18 cellular contexts compared by ENCODE assay signal in genomic region chr10:34802692-34803091, GRCh38.
"Had no signal": no experiment of that assay in that cellular context is flagged by ENCODE, and none has a peak within 500 bp of the region (broad histone marks: within the 10 kb centered on the region; RNA-seq: fewer than 3 reads in every experiment).

No MANE protein-coding gene starts in this region.

- H3K27ac Mint-ChIP-seq: activated B cell treated with CpG ODN at 0.5 μM for 24 hours; activated CD8-positive, alpha-beta T cell treated with anti-CD3 and anti-CD28 coated beads, Interleukin-2, amount 10 ng/mL, durations not matched to agents 7 days and 5 days; activated naive CD4-positive, alpha-beta T cell treated with anti-CD3 and anti-CD28 coated beads, Interleukin-2, amount 50 U/mL, for 24 hours; nephron; stimulated activated naive CD8-positive, alpha-beta T cell treated with anti-CD3 and anti-CD28 coated beads, Interleukin-15, amount 100 ng/mL, for 72 hours had no signal

- H3K36me3 Mint-ChIP-seq: activated naive CD4-positive, alpha-beta T cell treated with anti-CD3 and anti-CD28 coated beads, Interleukin-2, amount 50 U/mL, for 24 hours had no signal

- H3K4me3 ChIP-seq: adrenal gland, cardiac muscle cell, dorsolateral prefrontal cortex, ovary, upper lobe of right lung had no signal

- H3K36me3 ChIP-seq: adrenal gland, cardiac muscle cell, ovary, upper lobe of right lung had no signal

- H3K27ac ChIP-seq: adrenal gland, cardiac muscle cell, dorsolateral prefrontal cortex, ovary, upper lobe of right lung had no signal

- DNase-seq: activated B cell treated with CpG ODN at 0.5 μM for 24 hours; activated CD4-positive, alpha-beta T cell treated with anti-CD3 and anti-CD28 coated beads for 48 hours; activated CD8-positive, alpha-beta memory T cell treated with anti-CD3 and anti-CD28 coated beads, Interleukin-2, amount 50 U/mL, for 4 hours; activated CD8-positive, alpha-beta T cell treated with anti-CD3 and anti-CD28 coated beads, Interleukin-2, amount 10 ng/mL, durations not matched to agents 7 days and 5 days; activated effector memory CD4-positive, alpha-beta T cell treated with anti-CD3 and anti-CD28 coated beads, Interleukin-2, amount 50 U/mL, for 16 hours; activated T-cell treated with anti-CD3 and anti-CD28 coated beads, Interleukin-2, amount 50 U/mL, for 48 hours; dorsolateral prefrontal cortex; foreskin fibroblast; hippocampal formation; kidney glomerular epithelial cell; ovary; stimulated activated naive CD8-positive, alpha-beta T cell treated with anti-CD3 and anti-CD28 coated beads, Interleukin-15, amount 100 ng/mL, for 72 hours; upper lobe of right lung had no signal

- H3K27me3 ChIP-seq: adrenal gland, cardiac muscle cell, ovary, upper lobe of right lung had no signal

- H3K9me3 Mint-ChIP-seq: activated B cell treated with CpG ODN at 0.5 μM for 24 hours; activated naive CD4-positive, alpha-beta T cell treated with anti-CD3 and anti-CD28 coated beads, Interleukin-2, amount 50 U/mL, for 24 hours; nephron; stimulated activated naive CD8-positive, alpha-beta T cell treated with anti-CD3 and anti-CD28 coated beads, Interleukin-15, amount 100 ng/mL, for 72 hours had no signal

- ATAC-seq: activated CD8-positive, alpha-beta T cell treated with anti-CD3 and anti-CD28 coated beads, Interleukin-2, amount 10 ng/mL, durations not matched to agents 7 days and 5 days; sciatic nerve; stimulated activated naive CD8-positive, alpha-beta T cell treated with anti-CD3 and anti-CD28 coated beads, Interleukin-15, amount 100 ng/mL, for 72 hours; upper lobe of right lung had no signal

- H3K4me3 Mint-ChIP-seq: activated B cell treated with CpG ODN at 0.5 μM for 24 hours; activated CD8-positive, alpha-beta T cell treated with anti-CD3 and anti-CD28 coated beads, Interleukin-2, amount 10 ng/mL, durations not matched to agents 7 days and 5 days; activated naive CD4-positive, alpha-beta T cell treated with anti-CD3 and anti-CD28 coated beads, Interleukin-2, amount 50 U/mL, for 24 hours; nephron; stimulated activated naive CD8-positive, alpha-beta T cell treated with anti-CD3 and anti-CD28 coated beads, Interleukin-15, amount 100 ng/mL, for 72 hours had no signal

- H3K27me3 Mint-ChIP-seq: activated B cell treated with CpG ODN at 0.5 μM for 24 hours had no signal

- H3K4me1 Mint-ChIP-seq: activated B cell treated with CpG ODN at 0.5 μM for 24 hours; activated naive CD4-positive, alpha-beta T cell treated with anti-CD3 and anti-CD28 coated beads, Interleukin-2, amount 50 U/mL, for 24 hours; stimulated activated naive CD8-positive, alpha-beta T cell treated with anti-CD3 and anti-CD28 coated beads, Interleukin-15, amount 100 ng/mL, for 72 hours had no signal
